Comparison of ENCODE assay signal across 13 cellular contexts in the genomic region with DNA sequence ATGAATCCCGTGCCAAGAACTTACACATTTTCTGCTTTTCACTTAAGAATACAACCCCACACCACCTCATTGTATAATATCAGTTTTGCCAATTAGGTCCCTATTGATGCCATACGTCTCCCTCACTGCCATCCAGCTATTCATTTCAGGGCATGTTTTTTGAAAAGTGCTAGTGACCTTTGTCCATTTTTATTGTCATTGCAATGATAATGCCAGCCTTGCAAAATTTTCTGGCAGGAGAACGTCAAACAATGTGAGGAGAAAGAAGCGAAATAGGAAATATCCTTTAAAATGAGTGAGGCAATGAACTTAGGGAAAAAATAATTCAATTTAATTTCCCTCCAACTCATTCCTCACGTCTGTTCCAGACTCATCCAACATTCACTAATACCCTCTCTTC.
A peak's percentile ranks its signal among the peaks of the same experiment; 100 is the strongest.
DNase-seq lines count a peak whose midpoint lies in the region; ATAC-seq, FAIRE-seq and TF ChIP-seq lines count a peak whose summit lies in the region.
"Had no signal": no experiment of that assay in that cellular context is flagged by ENCODE, and none has a peak within 500 bp of the region (broad histone marks: within the 10 kb centered on the region; RNA-seq: fewer than 3 reads in every experiment).

No MANE protein-coding gene starts in this region.

- no peak overlapping the region for H2AK5ac ChIP-seq in IMR-90 (ENCODE audit: low read depth, low read length)

- H4K8ac ChIP-seq in IMR-90 (ENCODE audit: low read depth in 2 of 2, low read length in 2 of 2): no peak overlapping the region

- TF ChIP-seq EP300 in HepG2 (IDR thresholded peaks at IDR 0.05; ENCODE audit: low read depth in 2 of 2, low read length in 2 of 2): no peak
- no peak for TF ChIP-seq EP300 in HepG2 (CRISPR knock-in tag; IDR thresholded peaks at IDR 0.05; ENCODE audit: borderline replicate concordance)

- no peak overlapping the region for H2AK9ac ChIP-seq in IMR-90 (replicated peaks; ENCODE audit: low read depth, low read length, poor library complexity)

- no peak overlapping the region for H2BK5ac ChIP-seq in IMR-90 (ENCODE audit: low read depth, low read length, poor library complexity, severe bottlenecking)

- peaks cover 14% of the 10 kb centered on the region for H3K36me3 ChIP-seq in IMR-90 (ENCODE audit: control insufficient read depth, insufficient read depth, low read length)
- H3K36me3 ChIP-seq in HepG2 (replicated peaks in 1 of 2; ENCODE audit: control insufficient read depth in 1 of 2, insufficient read depth in 2 of 2, low read length in 2 of 2): peaks cover 23 to 67% of the 10 kb centered on the region in 2 experiments
- peaks cover 0 to 9% (median 5%) of the 10 kb centered on the region in 5 donors for H3K36me3 ChIP-seq in subcutaneous abdominal adipose tissue (ENCODE audit: control insufficient read depth in 5 of 5, insufficient read depth in 5 of 5, low read length in 5 of 5)
- H3K36me3 ChIP-seq in CD4-positive, alpha-beta memory T cell (ENCODE audit: insufficient read depth, low read length): peaks cover 9% of the 10 kb centered on the region
- H3K36me3 ChIP-seq: BLaER1 had no signal

- H3K4me2 ChIP-seq in IMR-90 (ENCODE audit: low read depth, low read length) (no peak overlapping the region), HepG2 (ENCODE audit: low read depth, low read length) (no peak overlapping the region)
- H3K4me2 ChIP-seq: BLaER1, GM23338 had no signal

- TF ChIP-seq RAD21 in IMR-90 (IDR thresholded peaks at IDR 0.05; ENCODE audit: low read length) (no peak), HepG2 (CRISPR knock-in tag; IDR thresholded peaks at IDR 0.05) (no peak)

- peak overlapping the region in 1 of 5 experiments; percentile 6 for H3K4me3 Mint-ChIP-seq in brain
- no peak overlapping the region for H3K4me3 Mint-ChIP-seq in CD4-positive, alpha-beta memory T cell
- no peak overlapping the region for H3K4me3 Mint-ChIP-seq in natural killer cell treated with Interleukin-12 subunit alpha and Interleukin-12 subunit beta and Interleukin-15 and Interleukin-18, amount 100 ng/mL, for 72 hours
- H3K4me3 Mint-ChIP-seq: GM23338 had no signal

- no TSS peak for BruUV-seq in IMR-90 (replicated peaks; lab: Mats Ljungman, UMichigan)
- BruUV-seq in HepG2 (replicated peaks; lab: Mats Ljungman, UMichigan): no TSS peak

- H4K5ac ChIP-seq in IMR-90 (ENCODE audit: low read depth, low read length): no peak overlapping the region

- H3K36me3 Mint-ChIP-seq in brain: no peaks in the 10 kb centered on the region
- H3K36me3 Mint-ChIP-seq in CD4-positive, alpha-beta memory T cell: peaks cover 76 to 78% of the 10 kb centered on the region in 2 donors
- H3K36me3 Mint-ChIP-seq in natural killer cell treated with Interleukin-12 subunit alpha and Interleukin-12 subunit beta and Interleukin-15 and Interleukin-18, amount 100 ng/mL, for 72 hours: no peaks in the 10 kb centered on the region

- CTCF ChIA-PET in IMR-90 (lab: Yijun Ruan, JAX) (interaction anchor here (1.6 kb wide), 1 partner anchor 13 kb away, joined by 6 read pairs; no protein-coding TSS in a partner anchor), HepG2 (lab: Yijun Ruan, JAX; ENCODE audit: low intra/inter-chr PET ratio, low total read pairs) (no interaction called here)
- CTCF ChIA-PET in CD4-positive, alpha-beta memory T cell (lab: Charles Lee; ENCODE audit: partially characterized antibody): interaction anchor here (1.5 kb wide), 1 partner anchor 13 kb away, joined by 4 read pairs; no protein-coding TSS in a partner anchor

- 0 out of 4 replicates have a peak, but pooled peaks cover 0 to 12% of the 10 kb centered on the region in 2 experiments for H3K79me1 ChIP-seq in IMR-90 (ENCODE audit: low read depth in 1 of 2, low read length in 2 of 2)

- H3K4ac ChIP-seq in IMR-90 (ENCODE audit: low read depth, low read length): no peak overlapping the region

- H3K27ac Mint-ChIP-seq in brain: peak overlapping the region in 3 of 5 experiments; percentile 31 to 73 (median 65)
- peak overlapping the region in 2 of 7 donors; percentile 13 to 32 for H3K27ac Mint-ChIP-seq in CD4-positive, alpha-beta memory T cell
- no peak overlapping the region for H3K27ac Mint-ChIP-seq in natural killer cell treated with Interleukin-12 subunit alpha and Interleukin-12 subunit beta and Interleukin-15 and Interleukin-18, amount 100 ng/mL, for 72 hours
- H3K27ac Mint-ChIP-seq: GM23338 had no signal

- no peaks in the 10 kb centered on the region for H3K79me2 ChIP-seq in HepG2 (ENCODE audit: insufficient read depth, low read length)

- no peak overlapping the region for H2BK15ac ChIP-seq in IMR-90 (ENCODE audit: low read depth, low read length)

- ATAC-seq in IMR-90 (ENCODE audit: low read depth) (no peak), HepG2 (no peak), HG03439 (IDR thresholded peaks at IDR 0.05; ENCODE audit: unreplicated experiment) (no peak)
- ATAC-seq in natural killer cell treated with Interleukin-12 subunit alpha and Interleukin-12 subunit beta and Interleukin-15 and Interleukin-18, amount 100 ng/mL, for 72 hours: no peak
- ATAC-seq: GM23338 had no signal

- H3K56ac ChIP-seq in IMR-90 (ENCODE audit: extremely low read depth, insufficient read depth, low read length): no peak overlapping the region

- no peaks in the 10 kb centered on the region for H3K27me3 ChIP-seq in IMR-90 (ENCODE audit: control insufficient read depth, insufficient read depth, low read length)
- H3K27me3 ChIP-seq in HepG2 (ENCODE audit: control insufficient read depth in 1 of 2, insufficient read depth in 2 of 2, low read length in 2 of 2): no peaks in the 10 kb centered on the region
- no peaks in the 10 kb centered on the region for H3K27me3 ChIP-seq in subcutaneous abdominal adipose tissue (ENCODE audit: control insufficient read depth in 5 of 5, insufficient read depth in 4 of 5, low read length in 5 of 5)
- H3K27me3 ChIP-seq in CD4-positive, alpha-beta memory T cell (ENCODE audit: insufficient read depth, low read length): no peaks in the 10 kb centered on the region
- H3K27me3 ChIP-seq: BLaER1 had no signal

- FAIRE-seq in HepG2 (lab: Jason Lieb, UNC): no peak

- 60 to 100% methylated on average over 1 to 2 of the region's 5 CpGs for WGBS in IMR-90 (ENCODE audit: extremely low coverage in 2 of 2, insufficient read length in 1 of 2), 2 experiments
- 96% methylated on average over 5 of the region's 5 CpGs for WGBS in HepG2 (ENCODE audit: low lambda C conversion rate)

- H3K4me1 ChIP-seq in IMR-90 (ENCODE audit: control insufficient read depth, insufficient read depth, low read length) (peaks cover 4% of the 10 kb centered on the region; the same call in 1 of the 2 replicates), HepG2 (ENCODE audit: insufficient read depth, low read length) (no peaks in the 10 kb centered on the region), subcutaneous abdominal adipose tissue (ENCODE audit: control insufficient read depth in 5 of 5, insufficient read depth in 5 of 5, low read length in 5 of 5) (peaks cover 3 to 40% (median 20%) of the 10 kb centered on the region in 5 donors)
- H3K4me1 ChIP-seq in CD4-positive, alpha-beta memory T cell (ENCODE audit: insufficient read depth, low read length): peaks cover 4% of the 10 kb centered on the region
- H3K4me1 ChIP-seq: BLaER1 had no signal

- no peak overlapping the region for H2BK20ac ChIP-seq in IMR-90 (ENCODE audit: low read depth, low read length)

- H3K9ac ChIP-seq in IMR-90 (ENCODE audit: low read depth, low read length): no peak overlapping the region
- H3K9ac ChIP-seq in HepG2 (ENCODE audit: insufficient read depth, low read depth, low read length): no peak overlapping the region
- peak overlapping the region in 1 of 5 donors; percentile 27 for H3K9ac ChIP-seq in subcutaneous abdominal adipose tissue (ENCODE audit: low read length in 5 of 5)
- H3K9ac ChIP-seq: BLaER1 had no signal

- POLR2A ChIA-PET in IMR-90 (lab: Charles Lee; ENCODE audit: unreplicated experiment) (no interaction called here), HepG2 (lab: Yijun Ruan, JAX) (no interaction called here)
- POLR2A ChIA-PET in CD4-positive, alpha-beta memory T cell (lab: Charles Lee; ENCODE audit: partially characterized antibody): no interaction called here

- H2AFZ ChIP-seq in IMR-90 (replicated peaks; ENCODE audit: low read length, poor library complexity): no peak overlapping the region
- no peak overlapping the region for H2AFZ ChIP-seq in HepG2 (ENCODE audit: low read length)
- H2AFZ ChIP-seq: GM23338 had no signal

- H3K4me3 ChIP-seq in IMR-90 (ENCODE audit: insufficient read depth, low read depth, low read length): no peak overlapping the region
- H3K4me3 ChIP-seq in HepG2 (replicated peaks in 1 of 3; ENCODE audit: insufficient read depth in 1 of 3, low read depth in 2 of 3, low read length in 3 of 3): no peak overlapping the region
- no peak overlapping the region for H3K4me3 ChIP-seq in subcutaneous abdominal adipose tissue (ENCODE audit: low read depth in 1 of 5, low read length in 5 of 5)
- no peak overlapping the region for H3K4me3 ChIP-seq in CD4-positive, alpha-beta memory T cell (ENCODE audit: low read length in 2 of 2)
- H3K4me3 ChIP-seq: BLaER1, GM23338 had no signal

- H3K27ac ChIP-seq in IMR-90 (ENCODE audit: insufficient read depth, low read length) (no peak overlapping the region), HepG2 (ENCODE audit: extremely low read length, insufficient read depth, low read length) (no peak overlapping the region), subcutaneous abdominal adipose tissue (ENCODE audit: low read depth, low read length) (peak overlapping the region; percentile 61)
- no peak overlapping the region for H3K27ac ChIP-seq in CD4-positive, alpha-beta memory T cell (ENCODE audit: low read depth, low read length)
- H3K27ac ChIP-seq: BLaER1 had no signal

- no peak for TF ChIP-seq POLR2A in IMR-90 (IDR thresholded peaks at IDR 0.05; ENCODE audit: low read depth, low read length)
- TF ChIP-seq POLR2A in HepG2 (IDR thresholded peaks at IDR 0.05; ENCODE audit: insufficient read depth in 1 of 2, low read depth in 2 of 2, low read length in 2 of 2): no peak

- H3K4me1 Mint-ChIP-seq in brain: peaks cover 21% of the 10 kb centered on the region
- peaks cover 6 to 23% (median 14%) of the 10 kb centered on the region in 4 donors for H3K4me1 Mint-ChIP-seq in CD4-positive, alpha-beta memory T cell
- H3K4me1 Mint-ChIP-seq in natural killer cell treated with Interleukin-12 subunit alpha and Interleukin-12 subunit beta and Interleukin-15 and Interleukin-18, amount 100 ng/mL, for 72 hours (ENCODE audit: low read depth in 2 of 2): no peaks in the 10 kb centered on the region

- H4K20me1 ChIP-seq in IMR-90 (ENCODE audit: insufficient read depth, low read length) (no peaks in the 10 kb centered on the region), HepG2 (ENCODE audit: insufficient read depth, low read length) (no peaks in the 10 kb centered on the region)
- H4K20me1 ChIP-seq: BLaER1 had no signal

- in situ Hi-C loops in IMR-90 (cut with MboI; ENCODE audit: low sequenced_read_pairs): no loop called here
- in situ Hi-C loops in HepG2 (cut with HindIII; ENCODE audit: extremely low pct_ligation_motif_present, low pct_unique_long_range_greater_than_20kb): no loop called here

- H3K27me3 Mint-ChIP-seq in brain: no peaks in the 10 kb centered on the region
- no peaks in the 10 kb centered on the region for H3K27me3 Mint-ChIP-seq in CD4-positive, alpha-beta memory T cell
- peaks cover 2 to 13% of the 10 kb centered on the region in 2 donors for H3K27me3 Mint-ChIP-seq in natural killer cell treated with Interleukin-12 subunit alpha and Interleukin-12 subunit beta and Interleukin-15 and Interleukin-18, amount 100 ng/mL, for 72 hours

- DNase-seq in IMR-90: no peak
- DNase-seq in HepG2 (ENCODE audit: low spot score): no peak
- no peak for DNase-seq in CD4-positive, alpha-beta memory T cell
- no peak for DNase-seq in natural killer cell treated with Interleukin-12 subunit alpha and Interleukin-12 subunit beta and Interleukin-15 and Interleukin-18, amount 100 ng/mL, for 72 hours (ENCODE audit: low spot score)
- DNase-seq: AML-193, Calu3, DMS 273 treated with DMSO at 0.1 percent for 48 hours, H7 had no signal

- no peaks in the 10 kb centered on the region for H3K9me3 Mint-ChIP-seq in brain
- no peaks in the 10 kb centered on the region for H3K9me3 Mint-ChIP-seq in CD4-positive, alpha-beta memory T cell
- no peaks in the 10 kb centered on the region for H3K9me3 Mint-ChIP-seq in natural killer cell treated with Interleukin-12 subunit alpha and Interleukin-12 subunit beta and Interleukin-15 and Interleukin-18, amount 100 ng/mL, for 72 hours
- H3K9me3 Mint-ChIP-seq: GM23338 had no signal

- H4K91ac ChIP-seq in IMR-90 (ENCODE audit: insufficient read depth, low read depth, low read length): no peak overlapping the region

- no peaks in the 10 kb centered on the region for H3K9me1 ChIP-seq in IMR-90 (ENCODE audit: insufficient read depth, low read length)

- no peak overlapping the region for H3K18ac ChIP-seq in IMR-90 (ENCODE audit: low read depth, low read length)

- dilution Hi-C loops in IMR-90 (cut with HindIII; ENCODE audit: low sequenced_read_pairs, unreplicated experiment): no loop called here

- no peak for TF ChIP-seq CTCF in IMR-90 (conservative IDR thresholded peaks at IDR 0.05; ENCODE audit: low read depth, low read length)
- no peak for TF ChIP-seq CTCF in brain (conservative IDR thresholded peaks at IDR 0.05)
- TF ChIP-seq CTCF in HepG2 (CRISPR knock-in tag; IDR thresholded peaks at IDR 0.05): no peak

- H3K14ac ChIP-seq in IMR-90 (replicated peaks; ENCODE audit: low read depth, low read length): no peak overlapping the region

- H2BK120ac ChIP-seq in IMR-90 (ENCODE audit: low read depth, low read length): no peak overlapping the region

- intact Hi-C loops in IMR-90 (cut with micrococcal nuclease) (no loop called here), HepG2 (cut with micrococcal nuclease; ENCODE audit: unreplicated experiment) (no loop called here)
- intact Hi-C loops in CD4-positive, alpha-beta memory T cell (cut with micrococcal nuclease): no loop called here

- H3K9me3 ChIP-seq in IMR-90 (ENCODE audit: control insufficient read depth, insufficient read depth, low read length) (no peaks in the 10 kb centered on the region), HepG2 (ENCODE audit: low read length) (no peaks in the 10 kb centered on the region), subcutaneous abdominal adipose tissue (ENCODE audit: control insufficient read depth in 5 of 5, low read length in 5 of 5) (no peaks in the 10 kb centered on the region)
- no peaks in the 10 kb centered on the region for H3K9me3 ChIP-seq in CD4-positive, alpha-beta memory T cell (ENCODE audit: control insufficient read depth in 1 of 2, low read length in 2 of 2)
- H3K9me3 ChIP-seq: BLaER1 had no signal

- H3K23ac ChIP-seq in IMR-90 (ENCODE audit: low read depth, low read length): no peak overlapping the region

Comparison
In these comparisons a context has a peak if more than half of its experiments do, and no peak if none do; other contexts are left out.
1. H3K27ac Mint-ChIP-seq: peak in brain (3 of 5); none in natural killer cell treated with Interleukin-12 subunit alpha and Interleukin-12 subunit beta and Interleukin-15 and Interleukin-18, amount 100 ng/mL, for 72 hours (0 of 2).